Comparison of ENCODE assay signal across 9 cellular contexts in genomic region chr7:48154792-48155413, GRCh38. TPM values are rescaled to one million over a fixed set of nuclear protein-coding genes. Genes with fewer than 3 reads are reported as not detected.
A peak's percentile ranks its signal among the peaks of the same experiment; 100 is the strongest.
DNase-seq lines count a peak whose midpoint lies in the region; ATAC-seq, FAIRE-seq and TF ChIP-seq lines count a peak whose summit lies in the region.
"Had no signal": no experiment of that assay in that cellular context is flagged by ENCODE, and none has a peak within 500 bp of the region (broad histone marks: within the 10 kb centered on the region; RNA-seq: fewer than 3 reads in every experiment).

No MANE protein-coding gene starts in this region.

- DNase-seq in NCI-H2171 treated with DMSO at 0.1 percent for 48 hours (lab: John Stamatoyannopoulos, UW) = peak; percentile 10
- DNase-seq in NCI-H2171 (lab: John Stamatoyannopoulos, UW) = no peak
- DNase-seq in NOMO-1 treated with DMSO at 0.1 percent for 48 hours (lab: John Stamatoyannopoulos, UW; ENCODE audit: unreplicated experiment) = peak; percentile 45
- peak; percentile 48 for DNase-seq in amniotic epithelial cell (ENCODE audit: low read depth)
- DNase-seq in HepG2 (ENCODE audit: low spot score) = peak; percentile 73

- 0 out of 5 replicates have a peak, but pooled peaks cover 0 to 8% of the 10 kb centered on the region in 2 experiments for H3K27me3 ChIP-seq in HepG2 (ENCODE audit: control insufficient read depth in 1 of 2, insufficient read depth in 2 of 2, low read length in 2 of 2)

- no TSS peak for BruUV-seq in HepG2 (replicated peaks; lab: Mats Ljungman, UMichigan)

- H3K4me2 ChIP-seq in HepG2 (ENCODE audit: low read depth, low read length) = peak overlapping the region; percentile 84

- intact Hi-C loops in HepG2 (cut with micrococcal nuclease; ENCODE audit: unreplicated experiment) = loop anchor here (1.0 to 2.0 kb wide), 5 partner anchors 15 to 210 kb away; partner anchors contain the start of gene UPP1

- peak; percentile 90 for TF ChIP-seq CTCF in HepG2 (CRISPR knock-in tag; IDR thresholded peaks at IDR 0.05)

- peak; percentile 79 for ATAC-seq in GM21529 (IDR thresholded peaks at IDR 0.05; ENCODE audit: unreplicated experiment)
- ATAC-seq in HepG2 = peak; percentile 98
- ATAC-seq in GM19328 (IDR thresholded peaks at IDR 0.05; ENCODE audit: unreplicated experiment) = no peak
- no peak for ATAC-seq in HG02938 (IDR thresholded peaks at IDR 0.05; ENCODE audit: unreplicated experiment)
- ATAC-seq: CD8-positive, alpha-beta T cell had no signal

- no peaks in the 10 kb centered on the region for H4K20me1 ChIP-seq in HepG2 (ENCODE audit: insufficient read depth, low read length)

- H3K9me3 ChIP-seq in HepG2 (ENCODE audit: low read length) = no peaks in the 10 kb centered on the region

- TF ChIP-seq EP300 in HepG2 (IDR thresholded peaks at IDR 0.05; ENCODE audit: low read depth in 2 of 2, low read length in 2 of 2) = no peak
- TF ChIP-seq EP300 in HepG2 (CRISPR knock-in tag; IDR thresholded peaks at IDR 0.05; ENCODE audit: borderline replicate concordance) = no peak

- H3K27ac ChIP-seq in HepG2 (ENCODE audit: extremely low read length, insufficient read depth, low read length) = no peak overlapping the region

- peak overlapping the region; percentile 87 for H2AFZ ChIP-seq in HepG2 (ENCODE audit: low read length)

- H3K79me2 ChIP-seq in HepG2 (ENCODE audit: insufficient read depth, low read length) = no peaks in the 10 kb centered on the region

- H3K4me3 ChIP-seq in HepG2 (replicated peaks in 1 of 3; ENCODE audit: insufficient read depth in 1 of 3, low read depth in 2 of 3, low read length in 3 of 3) = peak overlapping the region in 2 of 3 experiments; percentile 26 to 44; a peak in 2 of 6 replicates

- TF ChIP-seq RAD21 in HepG2 (CRISPR knock-in tag; IDR thresholded peaks at IDR 0.05) = peak; percentile 92

- POLR2A ChIA-PET in HepG2 (lab: Yijun Ruan, JAX) = interaction anchor here (1.0 to 1.7 kb wide), 4 partner anchors 11 to 66 kb away, joined by 4 to 57 read pairs (median 9); partner anchors contain the start of gene UPP1

- CTCF ChIA-PET in HepG2 (lab: Yijun Ruan, JAX; ENCODE audit: low intra/inter-chr PET ratio, low total read pairs) = interaction anchor here (1.5 to 2.6 kb wide), 4 partner anchors 15 to 163 kb away, joined by 5 to 62 read pairs (median 14); no protein-coding TSS in a partner anchor

- no peaks in the 10 kb centered on the region for H3K36me3 ChIP-seq in HepG2 (replicated peaks in 1 of 2; ENCODE audit: control insufficient read depth in 1 of 2, insufficient read depth in 2 of 2, low read length in 2 of 2)

- peaks cover 19% of the 10 kb centered on the region for H3K4me1 ChIP-seq in HepG2 (ENCODE audit: insufficient read depth, low read length)

- H3K9ac ChIP-seq in HepG2 (ENCODE audit: insufficient read depth, low read depth, low read length) = peak overlapping the region; percentile 14; the same call in 1 of the 2 replicates

- peak; percentile 95 for FAIRE-seq in HepG2 (lab: Jason Lieb, UNC)

- TF ChIP-seq POLR2A in HepG2 (IDR thresholded peaks at IDR 0.05; ENCODE audit: insufficient read depth in 1 of 2, low read depth in 2 of 2, low read length in 2 of 2) = no peak

- in situ Hi-C loops in HepG2 (cut with HindIII; ENCODE audit: extremely low pct_ligation_motif_present, low pct_unique_long_range_greater_than_20kb) = no loop called here

- WGBS in HepG2 (ENCODE audit: low lambda C conversion rate) = under 1% methylated on average over 8 of the region's 8 CpGs

TF ChIP-seq in HepG2, 621 proteins besides CTCF, POLR2A, EP300 and RAD21 (continues in another document):
- TF ChIP-seq ZMYM3 (CRISPR knock-in tag; IDR thresholded peaks at IDR 0.05) = no peak
- no peak for TF ChIP-seq HDAC2 (CRISPR knock-in tag; IDR thresholded peaks at IDR 0.05)
- no peak for TF ChIP-seq ZNF850 (CRISPR knock-in tag; conservative IDR thresholded peaks at IDR 0.05)
- TF ChIP-seq ZNF33A (CRISPR knock-in tag; IDR thresholded peaks at IDR 0.05; ENCODE audit: borderline replicate concordance) = no peak
- TF ChIP-seq ZNF737 (CRISPR knock-in tag; IDR thresholded peaks at IDR 0.05; ENCODE audit: borderline replicate concordance) = no peak
- TF ChIP-seq MIER3 (CRISPR knock-in tag; IDR thresholded peaks at IDR 0.05; ENCODE audit: borderline replicate concordance) = no peak
- no peak for TF ChIP-seq SNAI1 (CRISPR knock-in tag; IDR thresholded peaks at IDR 0.05; ENCODE audit: borderline replicate concordance)
- TF ChIP-seq ZFP82 (CRISPR knock-in tag; IDR thresholded peaks at IDR 0.05; ENCODE audit: borderline replicate concordance) = no peak
- TF ChIP-seq THAP9 (CRISPR knock-in tag; IDR thresholded peaks at IDR 0.05; ENCODE audit: borderline replicate concordance) = no peak
- peak; percentile 32; the same call in 1 of the 2 replicates for TF ChIP-seq FOXJ3 (CRISPR knock-in tag; IDR thresholded peaks at IDR 0.05; ENCODE audit: borderline replicate concordance)
- TF ChIP-seq MEIS2 (CRISPR knock-in tag; IDR thresholded peaks at IDR 0.05) = no peak
- TF ChIP-seq ZNF589 (CRISPR knock-in tag; conservative IDR thresholded peaks at IDR 0.05) = no peak

RNA-seq across cellular contexts. Expression of gene ABCA13, which starts 16.4 kb away (rescaled TPM):
- not detected in 2 replicates for total RNA-seq in HepG2 (2016; rRNA removed; fragmentation: Illumina TruSeq; extraction: Trizol)
- not detected in 2 replicates for total RNA-seq in HepG2 (2016; cell fraction: cytosol; rRNA removed; fragmentation: Illumina TruSeq; extraction: Trizol; ENCODE audit: low read depth)
- not detected in 2 replicates for total RNA-seq in HepG2 (2016; cell fraction: insoluble cytoplasmic fraction; rRNA removed; fragmentation: Illumina TruSeq; extraction: Trizol)
- not detected in 2 replicates for total RNA-seq in HepG2 (2016; cell fraction: membrane; rRNA removed; fragmentation: Illumina TruSeq; extraction: Trizol)
- not detected in 2 replicates for total RNA-seq in HepG2 (2016; cell fraction: nucleus; rRNA removed; fragmentation: Illumina TruSeq; extraction: Trizol)
- 0.03 TPM in 1 of 2 replicates, not detected in the other for polyA plus RNA-seq in HepG2 (2011; rRNA removed)
- polyA plus RNA-seq in HepG2 (2011; cell fraction: cytosol; rRNA removed) = 0.01 TPM in 2 replicates
- 0.02 TPM in 1 of 2 replicates, not detected in the other for polyA plus RNA-seq in HepG2 (2011; cell fraction: nucleus; rRNA removed)
- polyA plus RNA-seq in HepG2 (2012) = 0.07 TPM in 1 of 2 replicates, not detected in the other
- not detected in 2 replicates for polyA plus RNA-seq in HepG2 (2016; cell fraction: cytosol; fragmentation: Illumina TruSeq; extraction: Trizol; ENCODE audit: low read depth)
- polyA plus RNA-seq in HepG2 (2016; cell fraction: insoluble cytoplasmic fraction; fragmentation: Illumina TruSeq; extraction: Trizol; ENCODE audit: low read depth) = not detected in 2 replicates
- not detected in 2 replicates for polyA plus RNA-seq in HepG2 (2016; cell fraction: membrane; fragmentation: Illumina TruSeq; extraction: Trizol; ENCODE audit: low read depth)
- not detected in 2 replicates for polyA plus RNA-seq in HepG2 (2016; cell fraction: nucleus; fragmentation: Illumina TruSeq; extraction: Trizol; ENCODE audit: insufficient read depth, low read depth)
- not detected in 2 replicates for polyA minus RNA-seq in HepG2 (2011; rRNA and poly(A)+ RNA removed; ENCODE audit: low replicate concordance)
- polyA minus RNA-seq in HepG2 (2011; cell fraction: cytosol; rRNA and poly(A)+ RNA removed) = not detected in 2 replicates
- 0.12 and 0.13 TPM in 2 replicates for polyA minus RNA-seq in HepG2 (2011; cell fraction: nucleus; rRNA and poly(A)+ RNA removed)
- total RNA-seq: CD8-positive, alpha-beta T cell had no signal

Comparison
In these comparisons a context has a peak if more than half of its experiments do, and no peak if none do; other contexts are left out.
1. ATAC-seq: peak in GM21529 (single experiment) and HepG2 (single experiment); none in GM19328 (single experiment) and HG02938 (single experiment).